Comparison of ENCODE assay signal across 8 cellular contexts in genomic region chr2:231648579-231649174, GRCh38. TPM values are rescaled to one million over a fixed set of nuclear protein-coding genes. Genes with fewer than 3 reads are reported as not detected.
DNase-seq lines count a peak whose midpoint lies in the region; ATAC-seq and TF ChIP-seq lines count a peak whose summit lies in the region.

No MANE protein-coding gene starts in this region.

- ATAC-seq in GM18868 (IDR thresholded peaks at IDR 0.05; ENCODE audit: unreplicated experiment) (peak; percentile 68), mucosa of descending colon (peak; percentile 97)

- peak; percentile 34 for DNase-seq in AG10803 (ENCODE audit: low read depth)
- peak; percentile 18 for DNase-seq in NCI-H1105 (lab: John Stamatoyannopoulos, UW)
- DNase-seq in activated CD4-positive, alpha-beta T cell treated with anti-CD3 and anti-CD28 coated beads for 1 hour: peak; percentile 34
- DNase-seq in ecto neural progenitor cell (ENCODE audit: low spot score): peak; percentile 78
- peak; percentile 90 to 94 (median 92) for DNase-seq in mucosa of descending colon
- DNase-seq in transverse colon: peak; percentile 89
- no peak for DNase-seq in T-helper 9 cell

- peak overlapping the region in 2 of 4 donors; percentile 14 to 16 for H3K27ac ChIP-seq in transverse colon

- WGBS in transverse colon (ENCODE audit: low coverage in 1 of 2), 2 donors: 57 to 61% methylated on average over 4 to 9 of the region's 9 CpGs

- no peak overlapping the region for H3K4me3 ChIP-seq in AG10803 (ENCODE audit: low read length)
- no peak overlapping the region for H3K4me3 ChIP-seq in mucosa of descending colon
- no peak overlapping the region for H3K4me3 ChIP-seq in transverse colon

- intact Hi-C loops in mucosa of descending colon (cut with DNase I, micrococcal nuclease): no loop called here
- intact Hi-C loops in transverse colon (cut with DNase I; ENCODE audit: low total_unique reads): no loop called here

- TF ChIP-seq CTCF in AG10803 (conservative IDR thresholded peaks at IDR 0.05; ENCODE audit: low read length): peak; percentile 61
- TF ChIP-seq CTCF in mucosa of descending colon (IDR thresholded peaks at IDR 0.05): peak; percentile 79
- peak; percentile 62 to 93 (median 72) for TF ChIP-seq CTCF in transverse colon (IDR thresholded peaks at IDR 0.05)

- H3K27me3 ChIP-seq in transverse colon: no peaks in the 10 kb centered on the region

- in situ Hi-C loops in transverse colon (cut with MboI; ENCODE audit: low pct_ligation_motif_present in 1 of 4, low pct_unique_long_range_greater_than_20kb in 1 of 4, low sequenced_read_pairs in 3 of 4): no loop called here

- H3K36me3 ChIP-seq in mucosa of descending colon (ENCODE audit: low read depth): no peaks in the 10 kb centered on the region
- H3K36me3 ChIP-seq in transverse colon: no peaks in the 10 kb centered on the region

- TF ChIP-seq EP300 in transverse colon (IDR thresholded peaks at IDR 0.05; ENCODE audit: low read depth): no peak

- TF ChIP-seq POLR2A in transverse colon (IDR thresholded peaks at IDR 0.05): no peak

- H3K4me1 ChIP-seq in mucosa of descending colon (ENCODE audit: low read depth): peaks cover 9% of the 10 kb centered on the region
- peaks cover 5 to 33% (median 15%) of the 10 kb centered on the region in 4 donors for H3K4me1 ChIP-seq in transverse colon

- H3K9me3 ChIP-seq in mucosa of descending colon (no peaks in the 10 kb centered on the region), transverse colon (no peaks in the 10 kb centered on the region)

RNA-seq across cellular contexts. Expression of gene TEX44, which starts 56.0 kb away (rescaled TPM):
- total RNA-seq in mucosa of descending colon (not detected), transverse colon (not detected)

RNA-seq across cellular contexts. Expression of gene PTMA, which starts 59.6 kb away (rescaled TPM):
- 1,000 to 10,000 TPM in 1 of 3 donors, 100 to 1,000 TPM in 2; 838 to 1,158 (median 963) TPM for total RNA-seq in mucosa of descending colon
- 1,000 to 10,000 TPM in 1 of 4 donors, 100 to 1,000 TPM in 3; 478 to 1,487 (median 685) TPM for total RNA-seq in transverse colon
